In genomic region chr20:47348539-47349142, GRCh38 we compare ENCODE assay signal across 10 cellular contexts. TPM values are rescaled to one million over a fixed set of nuclear protein-coding genes. Genes with fewer than 3 reads are reported as not detected.
DNase-seq lines count a peak whose midpoint lies in the region; ATAC-seq and TF ChIP-seq lines count a peak whose summit lies in the region.
"Had no signal": no experiment of that assay in that cellular context is flagged by ENCODE, and none has a peak within 500 bp of the region (broad histone marks: within the 10 kb centered on the region; RNA-seq: fewer than 3 reads in every experiment).

No MANE protein-coding gene starts in this region.

- H3K27me3 ChIP-seq in SK-N-SH (ENCODE audit: insufficient read depth) (no peaks in the 10 kb centered on the region), endodermal cell (ENCODE audit: control insufficient read depth, insufficient read depth, low read length, poor library complexity, severe bottlenecking) (no peaks in the 10 kb centered on the region), mucosa of stomach (ENCODE audit: control insufficient read depth, insufficient read depth, low read length) (no peaks in the 10 kb centered on the region), uterus (no peaks in the 10 kb centered on the region)

- CTCF ChIA-PET in SK-N-SH (lab: Yijun Ruan, JAX), result interaction anchor here (1.0 to 1.3 kb wide), 2 partner anchors 10 to 35 kb away, joined by 4 to 5 read pairs; no protein-coding TSS in a partner anchor
- CTCF ChIA-PET in activated CD8-positive, alpha-beta T cell treated with anti-CD3 and anti-CD28 coated beads for 36 hours (lab: Charles Lee), result interaction anchor here (2.4 to 13.7 kb wide), 2 partner anchors 34 to 76 kb away, joined by 8 to 151 read pairs; no protein-coding TSS in a partner anchor

- DNase-seq in SK-N-SH, result no peak
- DNase-seq in endodermal cell, result peak; percentile 67
- DNase-seq in uterus, result no peak
- DNase-seq in activated CD4-positive, alpha-beta T cell treated with anti-CD3 and anti-CD28 coated beads, Interleukin-2, amount 10 ng/mL, durations not matched to agents 24 days and 14 days, result no peak
- DNase-seq in activated T-cell treated with anti-CD3 and anti-CD28 coated beads, Interleukin-2, amount 50 U/mL, for 72 hours, result no peak
- DNase-seq in activated CD8-positive, alpha-beta T cell treated with anti-CD3 and anti-CD28 coated beads for 36 hours, result no peak
- DNase-seq: activated naive CD4-positive, alpha-beta T cell treated with Interleukin-2 at 50 U/mL for 16 hours; stimulated activated CD4-positive, alpha-beta T cell treated with anti-CD3 and anti-CD28 coated beads, Interleukin-15, amount 100 ng/mL, for 24 hours had no signal

- no peak for TF ChIP-seq EP300 in SK-N-SH (IDR thresholded peaks at IDR 0.05; ENCODE audit: borderline replicate concordance in 1 of 2, low read depth in 1 of 2, low read length in 1 of 2)

- no peaks in the 10 kb centered on the region for H3K9me2 ChIP-seq in SK-N-SH

- no peaks in the 10 kb centered on the region for H3K27me3 Mint-ChIP-seq in endodermal cell (ENCODE audit: insufficient read depth)
- H3K27me3 Mint-ChIP-seq in activated CD4-positive, alpha-beta T cell treated with anti-CD3 and anti-CD28 coated beads, Interleukin-2, amount 10 ng/mL, durations not matched to agents 24 days and 14 days, result no peaks in the 10 kb centered on the region
- no peaks in the 10 kb centered on the region for H3K27me3 Mint-ChIP-seq in activated T-cell treated with anti-CD3 and anti-CD28 coated beads, Interleukin-2, amount 50 U/mL, for 72 hours (ENCODE audit: low read depth)
- no peaks in the 10 kb centered on the region for H3K27me3 Mint-ChIP-seq in activated CD8-positive, alpha-beta T cell treated with anti-CD3 and anti-CD28 coated beads for 36 hours

- no peak overlapping the region for H3K4me3 Mint-ChIP-seq in endodermal cell
- no peak overlapping the region for H3K4me3 Mint-ChIP-seq in activated CD4-positive, alpha-beta T cell treated with anti-CD3 and anti-CD28 coated beads, Interleukin-2, amount 10 ng/mL, durations not matched to agents 24 days and 14 days
- H3K4me3 Mint-ChIP-seq in activated T-cell treated with anti-CD3 and anti-CD28 coated beads, Interleukin-2, amount 50 U/mL, for 72 hours, result no peak overlapping the region
- H3K4me3 Mint-ChIP-seq in activated CD8-positive, alpha-beta T cell treated with anti-CD3 and anti-CD28 coated beads for 36 hours, result no peak overlapping the region

- H3K4me2 ChIP-seq in SK-N-SH, result peak overlapping the region; percentile 79

- H3K9me3 ChIP-seq in SK-N-SH (no peaks in the 10 kb centered on the region), endodermal cell (ENCODE audit: control insufficient read depth, low read length) (no peaks in the 10 kb centered on the region), mucosa of stomach (ENCODE audit: control insufficient read depth, low read length) (no peaks in the 10 kb centered on the region), uterus (no peaks in the 10 kb centered on the region)

- peaks cover 28% of the 10 kb centered on the region for H3K36me3 Mint-ChIP-seq in endodermal cell (ENCODE audit: low read depth)
- H3K36me3 Mint-ChIP-seq in activated CD4-positive, alpha-beta T cell treated with anti-CD3 and anti-CD28 coated beads, Interleukin-2, amount 10 ng/mL, durations not matched to agents 24 days and 14 days (ENCODE audit: low read depth), result peaks cover 44% of the 10 kb centered on the region
- peaks cover 4 to 22% of the 10 kb centered on the region in 2 donors for H3K36me3 Mint-ChIP-seq in activated T-cell treated with anti-CD3 and anti-CD28 coated beads, Interleukin-2, amount 50 U/mL, for 72 hours (ENCODE audit: insufficient read depth in 2 of 2)
- H3K36me3 Mint-ChIP-seq in activated CD8-positive, alpha-beta T cell treated with anti-CD3 and anti-CD28 coated beads for 36 hours (ENCODE audit: low read depth), result peaks cover 49% of the 10 kb centered on the region

- no peak overlapping the region for H2AFZ ChIP-seq in SK-N-SH (ENCODE audit: low read depth)

- intact Hi-C loops in uterus (cut with DNase I; ENCODE audit: low total_unique reads), result no loop called here
- intact Hi-C loops in activated CD4-positive, alpha-beta T cell treated with anti-CD3 and anti-CD28 coated beads, Interleukin-2, amount 10 ng/mL, durations not matched to agents 24 days and 14 days (cut with micrococcal nuclease), result no loop called here
- intact Hi-C loops in activated CD8-positive, alpha-beta T cell treated with anti-CD3 and anti-CD28 coated beads for 36 hours (cut with micrococcal nuclease), result no loop called here

- TF ChIP-seq POLR2A in uterus (IDR thresholded peaks at IDR 0.05), result no peak

- H3K27ac ChIP-seq in SK-N-SH (ENCODE audit: low read depth in 2 of 2, low read length in 1 of 2) (peak overlapping the region; percentile 97 to 100), endodermal cell (ENCODE audit: low read depth, low read length) (peak overlapping the region; percentile 86), uterus (peak overlapping the region; percentile 42 to 99)

- no peak for TF ChIP-seq RAD21 in SK-N-SH (IDR thresholded peaks at IDR 0.05; ENCODE audit: low read length)

- H3K4me1 Mint-ChIP-seq in endodermal cell, result peaks cover 5% of the 10 kb centered on the region
- H3K4me1 Mint-ChIP-seq in activated CD4-positive, alpha-beta T cell treated with anti-CD3 and anti-CD28 coated beads, Interleukin-2, amount 10 ng/mL, durations not matched to agents 24 days and 14 days, result peaks cover 18% of the 10 kb centered on the region
- H3K4me1 Mint-ChIP-seq in activated T-cell treated with anti-CD3 and anti-CD28 coated beads, Interleukin-2, amount 50 U/mL, for 72 hours (ENCODE audit: low read depth), result peaks cover 14% of the 10 kb centered on the region
- peaks cover 11% of the 10 kb centered on the region for H3K4me1 Mint-ChIP-seq in activated CD8-positive, alpha-beta T cell treated with anti-CD3 and anti-CD28 coated beads for 36 hours (ENCODE audit: low read depth)

- H3K9ac ChIP-seq in SK-N-SH (peak overlapping the region; percentile 34; the same call in 1 of the 2 replicates), endodermal cell (ENCODE audit: extremely low read depth, low read length, poor library complexity, severe bottlenecking) (peak overlapping the region; percentile 84), mucosa of stomach (ENCODE audit: low read length) (peak overlapping the region; percentile 35)

- H3K4me1 ChIP-seq in SK-N-SH (ENCODE audit: control insufficient read depth in 1 of 2, insufficient read depth in 2 of 2, low read depth in 1 of 2, low read length in 1 of 2) (peaks cover 43 to 60% of the 10 kb centered on the region in 2 experiments), endodermal cell (ENCODE audit: control insufficient read depth, insufficient read depth, low read length) (peaks cover 41% of the 10 kb centered on the region), mucosa of stomach (ENCODE audit: control insufficient read depth, insufficient read depth, low read length) (peaks cover 59% of the 10 kb centered on the region), uterus (peaks cover 8 to 22% of the 10 kb centered on the region in 2 donors)

- H3K4me3 ChIP-seq in SK-N-SH (ENCODE audit: low read depth in 2 of 2, low read length in 1 of 2) (no peak overlapping the region), endodermal cell (ENCODE audit: low read length) (peak overlapping the region; percentile 92), mucosa of stomach (ENCODE audit: low read length) (no peak overlapping the region), uterus (no peak overlapping the region)

- TF ChIP-seq CTCF in SK-N-SH (IDR thresholded peaks at IDR 0.05) (no peak), endodermal cell (conservative IDR thresholded peaks at IDR 0.05) (no peak), uterus (IDR thresholded peaks at IDR 0.05) (no peak)
- TF ChIP-seq CTCF in activated CD8-positive, alpha-beta T cell treated with anti-CD3 and anti-CD28 coated beads for 36 hours (IDR thresholded peaks at IDR 0.05), result no peak

- peaks cover 17% of the 10 kb centered on the region for H3F3A ChIP-seq in SK-N-SH (replicated peaks; ENCODE audit: insufficient read depth)

- 74% methylated on average over 8 of the region's 8 CpGs for WGBS in SK-N-SH (ENCODE audit: low lambda C conversion rate)
- WGBS in endodermal cell (ENCODE audit: insufficient coverage in 1 of 2, insufficient read length in 1 of 2), 2 experiments, result 36% methylated on average over 7 of the region's 8 CpGs

- no peaks in the 10 kb centered on the region for H3K9me3 Mint-ChIP-seq in endodermal cell
- H3K9me3 Mint-ChIP-seq in activated CD4-positive, alpha-beta T cell treated with anti-CD3 and anti-CD28 coated beads, Interleukin-2, amount 10 ng/mL, durations not matched to agents 24 days and 14 days, result no peaks in the 10 kb centered on the region
- H3K9me3 Mint-ChIP-seq in activated T-cell treated with anti-CD3 and anti-CD28 coated beads, Interleukin-2, amount 50 U/mL, for 72 hours, result no peaks in the 10 kb centered on the region
- no peaks in the 10 kb centered on the region for H3K9me3 Mint-ChIP-seq in activated CD8-positive, alpha-beta T cell treated with anti-CD3 and anti-CD28 coated beads for 36 hours

- POLR2A ChIA-PET in SK-N-SH (lab: Yijun Ruan, JAX), result no interaction called here
- POLR2A ChIA-PET in activated CD8-positive, alpha-beta T cell treated with anti-CD3 and anti-CD28 coated beads for 36 hours (lab: Charles Lee), result interaction anchor here (1.5 to 1.8 kb wide), 2 partner anchors 8 to 19 kb away, joined by 6 read pairs; partner anchors contain the start of gene ZMYND8

- H3K36me3 ChIP-seq in SK-N-SH (replicated peaks in 1 of 2; ENCODE audit: control insufficient read depth in 1 of 2, insufficient read depth in 2 of 2, low read length in 1 of 2), result peaks cover 11 to 35% of the 10 kb centered on the region in 2 experiments
- peaks cover 38% of the 10 kb centered on the region for H3K36me3 ChIP-seq in endodermal cell (ENCODE audit: control insufficient read depth, insufficient read depth, low read length)
- H3K36me3 ChIP-seq in mucosa of stomach (ENCODE audit: control insufficient read depth, insufficient read depth, low read length), result peaks cover 10% of the 10 kb centered on the region
- H3K36me3 ChIP-seq in uterus, result no peaks in the 10 kb centered on the region

- no peaks in the 10 kb centered on the region for H4K20me1 ChIP-seq in SK-N-SH (ENCODE audit: insufficient read depth)

- peaks cover 99% of the 10 kb centered on the region for H3K79me2 ChIP-seq in SK-N-SH (ENCODE audit: insufficient read depth)

- no peak overlapping the region for H3K27ac Mint-ChIP-seq in endodermal cell
- no peak overlapping the region for H3K27ac Mint-ChIP-seq in activated CD4-positive, alpha-beta T cell treated with anti-CD3 and anti-CD28 coated beads, Interleukin-2, amount 10 ng/mL, durations not matched to agents 24 days and 14 days
- H3K27ac Mint-ChIP-seq in activated T-cell treated with anti-CD3 and anti-CD28 coated beads, Interleukin-2, amount 50 U/mL, for 72 hours, result no peak overlapping the region
- H3K27ac Mint-ChIP-seq in activated CD8-positive, alpha-beta T cell treated with anti-CD3 and anti-CD28 coated beads for 36 hours, result no peak overlapping the region

- no peak for ATAC-seq in SK-N-SH treated with all-trans-retinoic acid at 6 μM for 48 hours
- no peak for ATAC-seq in activated T-cell treated with anti-CD3 and anti-CD28 coated beads, Interleukin-2, amount 50 U/mL, for 72 hours (replicated peaks in 1 of 2)
- ATAC-seq in activated CD8-positive, alpha-beta T cell treated with anti-CD3 and anti-CD28 coated beads for 36 hours, result no peak

RNA-seq across cellular contexts. Expression of gene ZMYND8, which starts 7.9 kb away (rescaled TPM):
- polyA plus RNA-seq in SK-N-SH (2012; rRNA removed), result 20.6 and 25.3 TPM in 2 replicates
- polyA plus RNA-seq in SK-N-SH (2012; cell fraction: cytosol; rRNA removed), result 19.5 and 20.5 TPM in 2 replicates
- 54.6 and 62.7 TPM in 2 replicates for polyA plus RNA-seq in SK-N-SH (2012; cell fraction: nucleus; rRNA removed)
- 10 to 100 TPM; 85.0 to 99.9 TPM for total RNA-seq in endodermal cell
- 47.1 TPM for polyA plus RNA-seq in endodermal cell (2013, experiment 1 of 2)
- 46.3 TPM for polyA plus RNA-seq in endodermal cell (2013, experiment 2 of 2)
- total RNA-seq in uterus, result 10 to 100 TPM; 10.2 to 26.7 (median 16.0) TPM
- total RNA-seq in activated CD4-positive, alpha-beta T cell treated with anti-CD3 and anti-CD28 coated beads, Interleukin-2, amount 10 ng/mL, durations not matched to agents 24 days and 14 days, result 38.1 and 40.0 TPM in 2 replicates
- 10 to 100 TPM; 34.3 to 40.1 TPM for total RNA-seq in activated T-cell treated with anti-CD3 and anti-CD28 coated beads, Interleukin-2, amount 50 U/mL, for 72 hours
- total RNA-seq in activated CD8-positive, alpha-beta T cell treated with anti-CD3 and anti-CD28 coated beads for 36 hours, result 10 to 100 TPM; 31.9 to 33.4 TPM

Comparison
In these comparisons a context has a peak if more than half of its experiments do, and no peak if none do; other contexts are left out.
1. H3K9ac ChIP-seq: peak in every context shown above with its lines; median percentile 84 in endodermal cell; 35 in mucosa of stomach; 34 in SK-N-SH.